In genomic region chr2:113105047-113105446, GRCh38 we compare ENCODE assay signal across 1 cellular context.
TF ChIP-seq lines count a peak whose summit lies in the region.

No MANE protein-coding gene starts in this region.

TF ChIP-seq in IMR-90, 13 proteins besides CTCF, POLR2A, EP300 and RAD21 (continued from another document):
- TF ChIP-seq, protein P1, sequence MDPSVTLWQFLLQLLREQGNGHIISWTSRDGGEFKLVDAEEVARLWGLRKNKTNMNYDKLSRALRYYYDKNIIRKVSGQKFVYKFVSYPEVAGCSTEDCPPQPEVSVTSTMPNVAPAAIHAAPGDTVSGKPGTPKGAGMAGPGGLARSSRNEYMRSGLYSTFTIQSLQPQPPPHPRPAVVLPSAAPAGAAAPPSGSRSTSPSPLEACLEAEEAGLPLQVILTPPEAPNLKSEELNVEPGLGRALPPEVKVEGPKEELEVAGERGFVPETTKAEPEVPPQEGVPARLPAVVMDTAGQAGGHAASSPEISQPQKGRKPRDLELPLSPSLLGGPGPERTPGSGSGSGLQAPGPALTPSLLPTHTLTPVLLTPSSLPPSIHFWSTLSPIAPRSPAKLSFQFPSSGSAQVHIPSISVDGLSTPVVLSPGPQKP (IDR thresholded peaks at IDR 0.05; ENCODE audit: borderline replicate concordance, low read depth, low read length): no peak
- TF ChIP-seq USF2 (IDR thresholded peaks at IDR 0.05; ENCODE audit: low read depth, low read length) (no peak), BHLHE40 (IDR thresholded peaks at IDR 0.05; ENCODE audit: low read depth, low read length) (no peak), CEBPB (IDR thresholded peaks at IDR 0.05; ENCODE audit: low read depth, low read length) (no peak)
